Comparison of ENCODE assay signal across 27 cellular contexts in the genomic region with DNA sequence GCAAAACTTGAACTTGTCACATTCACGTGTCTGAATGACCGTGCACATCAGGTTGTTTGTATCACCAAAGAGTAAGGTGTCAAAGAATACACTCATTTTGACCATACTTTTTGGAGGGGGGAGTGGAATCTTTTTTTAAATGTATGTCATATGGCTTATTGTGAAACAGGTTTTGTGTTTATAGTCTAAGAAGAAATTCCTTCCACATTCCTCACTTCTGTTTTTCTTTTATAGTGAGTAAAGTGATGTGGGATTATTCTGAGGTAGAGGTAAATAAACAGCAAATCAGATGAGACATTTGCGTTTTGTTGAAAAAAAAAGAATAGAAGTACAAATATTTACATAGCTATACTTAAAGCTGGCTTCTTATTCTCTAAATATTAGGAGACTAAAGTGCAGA. TPM values are rescaled to one million over a fixed set of nuclear protein-coding genes. Genes with fewer than 3 reads are reported as not detected.
DNase-seq lines count a peak whose midpoint lies in the region; ATAC-seq and TF ChIP-seq lines count a peak whose summit lies in the region.
"Had no signal": no experiment of that assay in that cellular context is flagged by ENCODE, and none has a peak within 500 bp of the region (broad histone marks: within the 10 kb centered on the region; RNA-seq: fewer than 3 reads in every experiment).

No MANE protein-coding gene starts in this region.

- DNase-seq in MCF 10A (ENCODE audit: unreplicated experiment) (peak; percentile 20), breast epithelium (ENCODE audit: low spot score in 2 of 2) (no peak), astrocyte of the hippocampus (ENCODE audit: low read depth, low spot score) (peak; percentile 50), hepatic stellate cell (ENCODE audit: low spot score) (peak; percentile 22), type B pancreatic cell (ENCODE audit: extremely low spot score, unreplicated experiment) (no peak), cortex of kidney (lab: John Stamatoyannopoulos, UW) (no peak)
- DNase-seq: 8988T; activated CD4-positive, alpha-beta T cell treated with anti-CD3 and anti-CD28 coated beads for 36 hours; activated CD8-positive, alpha-beta T cell treated with anti-CD3 and anti-CD28 coated beads, Interleukin-2, amount 10 ng/mL, durations not matched to agents 7 days and 5 days; activated naive CD4-positive, alpha-beta T cell treated with anti-CD3 and anti-CD28 coated beads, Interleukin-2, amount 50 U/mL, for 16 hours; AML-193; CD4-positive, alpha-beta memory T cell; endodermal cell; H9; lower lobe of right lung; naive thymus-derived CD8-positive, alpha-beta T cell; NCI-H1048; NCI-H748 treated with DMSO at 0.1 percent for 48 hours; T-helper 9 cell; transverse colon had no signal

- no peak overlapping the region for H3K27ac Mint-ChIP-seq in MCF 10A (ENCODE audit: low read depth, unreplicated experiment)
- H3K27ac Mint-ChIP-seq in type B pancreatic cell, result no peak overlapping the region
- H3K27ac Mint-ChIP-seq: activated CD4-positive, alpha-beta T cell treated with anti-CD3 and anti-CD28 coated beads for 36 hours; activated CD8-positive, alpha-beta T cell treated with anti-CD3 and anti-CD28 coated beads, Interleukin-2, amount 10 ng/mL, durations not matched to agents 7 days and 5 days; activated T-helper 17 cell treated with anti-CD3 and anti-CD28 coated beads, Interleukin-2, amount 50 U/mL, for 72 hours; CD4-positive, alpha-beta memory T cell; dendritic cell treated with granulocyte-macrophage colony-stimulating factor and Interleukin-4, amounts not matched to agents 40 ng/mL and 50 ng/mL, for 4 days; endodermal cell; H9; naive thymus-derived CD8-positive, alpha-beta T cell; stimulated activated effector memory CD8-positive, alpha-beta T cell treated with anti-CD3 and anti-CD28 coated beads, Interleukin-12 subunit alpha, Interleukin-12 subunit beta, amount 100 ng/mL, for 72 hours had no signal

- no peak for TF ChIP-seq POLR2A in breast epithelium (IDR thresholded peaks at IDR 0.05)

- POLR2A ChIA-PET in MCF 10A (lab: Yijun Ruan, JAX), result no interaction called here

- no peaks in the 10 kb centered on the region for H3K36me3 ChIP-seq in breast epithelium

- H3K27ac ChIP-seq in breast epithelium, result no peak overlapping the region
- H3K27ac ChIP-seq: gastroesophageal sphincter, hepatocyte, lower lobe of right lung, transverse colon had no signal

- ATAC-seq in HG02852 (IDR thresholded peaks at IDR 0.05; ENCODE audit: unreplicated experiment) (no peak), HG03439 (IDR thresholded peaks at IDR 0.05; ENCODE audit: unreplicated experiment) (no peak)
- ATAC-seq: activated CD4-positive, alpha-beta T cell treated with anti-CD3 and anti-CD28 coated beads for 36 hours; activated CD8-positive, alpha-beta T cell treated with anti-CD3 and anti-CD28 coated beads, Interleukin-2, amount 10 ng/mL, durations not matched to agents 7 days and 5 days; activated T-helper 17 cell treated with anti-CD3 and anti-CD28 coated beads, Interleukin-2, amount 50 U/mL, for 72 hours; gastroesophageal sphincter; lower lobe of right lung; naive thymus-derived CD8-positive, alpha-beta T cell; stimulated activated effector memory CD8-positive, alpha-beta T cell treated with anti-CD3 and anti-CD28 coated beads, Interleukin-12 subunit alpha, Interleukin-12 subunit beta, amount 100 ng/mL, for 72 hours had no signal

- H3K27me3 Mint-ChIP-seq in MCF 10A (ENCODE audit: insufficient read depth, unreplicated experiment), result no peaks in the 10 kb centered on the region
- no peaks in the 10 kb centered on the region for H3K27me3 Mint-ChIP-seq in type B pancreatic cell
- H3K27me3 Mint-ChIP-seq: activated CD4-positive, alpha-beta T cell treated with anti-CD3 and anti-CD28 coated beads for 36 hours; activated T-helper 17 cell treated with anti-CD3 and anti-CD28 coated beads, Interleukin-2, amount 50 U/mL, for 72 hours; CD4-positive, alpha-beta memory T cell; dendritic cell treated with granulocyte-macrophage colony-stimulating factor and Interleukin-4, amounts not matched to agents 40 ng/mL and 50 ng/mL, for 4 days; naive thymus-derived CD8-positive, alpha-beta T cell had no signal

- H3K9me3 Mint-ChIP-seq in MCF 10A (ENCODE audit: unreplicated experiment) (no peaks in the 10 kb centered on the region), type B pancreatic cell (no peaks in the 10 kb centered on the region)
- H3K9me3 Mint-ChIP-seq: activated T-helper 17 cell treated with anti-CD3 and anti-CD28 coated beads, Interleukin-2, amount 50 U/mL, for 72 hours; CD4-positive, alpha-beta memory T cell; dendritic cell treated with granulocyte-macrophage colony-stimulating factor and Interleukin-4, amounts not matched to agents 40 ng/mL and 50 ng/mL, for 4 days; endodermal cell; naive thymus-derived CD8-positive, alpha-beta T cell; stimulated activated effector memory CD8-positive, alpha-beta T cell treated with anti-CD3 and anti-CD28 coated beads, Interleukin-12 subunit alpha, Interleukin-12 subunit beta, amount 100 ng/mL, for 72 hours had no signal

- H3K4me3 ChIP-seq in breast epithelium, result no peak overlapping the region
- H3K4me3 ChIP-seq: gastroesophageal sphincter, hepatocyte, lower lobe of right lung, transverse colon had no signal

- H3K36me3 Mint-ChIP-seq in MCF 10A (ENCODE audit: insufficient read depth, unreplicated experiment) (peaks cover 94% of the 10 kb centered on the region), type B pancreatic cell (peaks cover 34% of the 10 kb centered on the region)

- H3K4me1 Mint-ChIP-seq in MCF 10A (ENCODE audit: insufficient read depth, unreplicated experiment), result no peaks in the 10 kb centered on the region
- peaks cover 9% of the 10 kb centered on the region for H3K4me1 Mint-ChIP-seq in type B pancreatic cell (ENCODE audit: unreplicated experiment)
- H3K4me1 Mint-ChIP-seq: activated CD4-positive, alpha-beta T cell treated with anti-CD3 and anti-CD28 coated beads for 36 hours; activated T-helper 17 cell treated with anti-CD3 and anti-CD28 coated beads, Interleukin-2, amount 50 U/mL, for 72 hours; CD4-positive, alpha-beta memory T cell; stimulated activated effector memory CD8-positive, alpha-beta T cell treated with anti-CD3 and anti-CD28 coated beads, Interleukin-12 subunit alpha, Interleukin-12 subunit beta, amount 100 ng/mL, for 72 hours had no signal

- intact Hi-C loops in MCF 10A (cut with micrococcal nuclease) (loop anchor here (10.0 kb wide), 1 partner anchor 121 kb away; no protein-coding TSS in a partner anchor), breast epithelium (cut with DNase I; ENCODE audit: low total_unique reads) (no loop called here)

- no TSS peak for BruUV-seq in MCF 10A (replicated peaks; lab: Mats Ljungman, UMichigan)

- no peak overlapping the region for H3K4me3 Mint-ChIP-seq in MCF 10A (ENCODE audit: unreplicated experiment)
- H3K4me3 Mint-ChIP-seq in type B pancreatic cell, result no peak overlapping the region
- H3K4me3 Mint-ChIP-seq: activated CD4-positive, alpha-beta T cell treated with anti-CD3 and anti-CD28 coated beads for 36 hours; activated CD8-positive, alpha-beta T cell treated with anti-CD3 and anti-CD28 coated beads, Interleukin-2, amount 10 ng/mL, durations not matched to agents 7 days and 5 days; activated T-helper 17 cell treated with anti-CD3 and anti-CD28 coated beads, Interleukin-2, amount 50 U/mL, for 72 hours; CD4-positive, alpha-beta memory T cell; dendritic cell treated with granulocyte-macrophage colony-stimulating factor and Interleukin-4, amounts not matched to agents 40 ng/mL and 50 ng/mL, for 4 days; endodermal cell; H9; naive thymus-derived CD8-positive, alpha-beta T cell; stimulated activated effector memory CD8-positive, alpha-beta T cell treated with anti-CD3 and anti-CD28 coated beads, Interleukin-12 subunit alpha, Interleukin-12 subunit beta, amount 100 ng/mL, for 72 hours had no signal

- TF ChIP-seq CTCF in MCF 10A (IDR thresholded peaks at IDR 0.05; ENCODE audit: unreplicated experiment) (no peak), breast epithelium (IDR thresholded peaks at IDR 0.05) (no peak), type B pancreatic cell (conservative IDR thresholded peaks at IDR 0.05) (no peak)

- H3K27me3 ChIP-seq in breast epithelium, result no peaks in the 10 kb centered on the region
- H3K27me3 ChIP-seq: gastroesophageal sphincter, hepatocyte, transverse colon had no signal

- no peaks in the 10 kb centered on the region for H3K9me3 ChIP-seq in breast epithelium
- H3K9me3 ChIP-seq: gastroesophageal sphincter, lower lobe of right lung, transverse colon had no signal

- CTCF ChIA-PET in MCF 10A (lab: Yijun Ruan, JAX), result interaction anchor here (0.6 to 0.7 kb wide), 2 partner anchors 53 to 105 kb away, joined by 3 to 4 read pairs; no protein-coding TSS in a partner anchor

- H3K4me1 ChIP-seq in breast epithelium, result no peaks in the 10 kb centered on the region
- H3K4me1 ChIP-seq: gastroesophageal sphincter, lower lobe of right lung had no signal

RNA-seq across cellular contexts. Expression of gene SRP14, which starts 33.0 kb away (rescaled TPM):
- total RNA-seq in MCF 10A (2022) (165 and 203 TPM in 2 replicates), breast epithelium (100 to 1,000 TPM; 279 to 310 (median 299) TPM), type B pancreatic cell (ENCODE audit: low replicate concordance) (176 and 235 TPM in 2 replicates)

Comparison
In these comparisons a context has a peak if more than half of its experiments do, and no peak if none do; other contexts are left out.
1. DNase-seq: peak in MCF 10A (single experiment), astrocyte of the hippocampus (single experiment) and hepatic stellate cell (single experiment); none in breast epithelium (0 of 2), type B pancreatic cell (single experiment) and cortex of kidney (single experiment).